In genomic region chr16:84374160-84374489, GRCh38 we compare ENCODE assay signal across 19 cellular contexts. TPM values are rescaled to one million over a fixed set of nuclear protein-coding genes. Genes with fewer than 3 reads are reported as not detected.
DNase-seq lines count a peak whose midpoint lies in the region; ATAC-seq, FAIRE-seq and TF ChIP-seq lines count a peak whose summit lies in the region.
"Had no signal": no experiment of that assay in that cellular context is flagged by ENCODE, and none has a peak within 500 bp of the region (broad histone marks: within the 10 kb centered on the region; RNA-seq: fewer than 3 reads in every experiment).

No MANE protein-coding gene starts in this region.

- FAIRE-seq in D721Med (lab: Jason Lieb, UNC): no peak

- 71% methylated on average over 4 of the region's 4 CpGs for WGBS in suprapubic skin

- TF ChIP-seq POLR2A in suprapubic skin (IDR thresholded peaks at IDR 0.05): no peak

- H3K27me3 Mint-ChIP-seq in stimulated activated naive CD8-positive, alpha-beta T cell treated with anti-CD3 and anti-CD28 coated beads, Interleukin-15, amount 100 ng/mL, for 72 hours: peaks cover 61% of the 10 kb centered on the region
- peaks cover 59% of the 10 kb centered on the region for H3K27me3 Mint-ChIP-seq in activated naive CD8-positive, alpha-beta T cell treated with anti-CD3 and anti-CD28 coated beads for 36 hours

- intact Hi-C loops in left lung (cut with DNase I): no loop called here

- no peak for TF ChIP-seq EP300 in suprapubic skin (IDR thresholded peaks at IDR 0.05)

- H3K27me3 ChIP-seq in left lung (peaks cover 4 to 16% of the 10 kb centered on the region in 2 donors), suprapubic skin (peaks cover 36% of the 10 kb centered on the region)
- H3K27me3 ChIP-seq: SJCRH30 had no signal

- H3K36me3 ChIP-seq in left lung (no peaks in the 10 kb centered on the region), suprapubic skin (no peaks in the 10 kb centered on the region)
- H3K36me3 ChIP-seq: SJCRH30 had no signal

- no peak overlapping the region for H3K4me3 Mint-ChIP-seq in stimulated activated naive CD8-positive, alpha-beta T cell treated with anti-CD3 and anti-CD28 coated beads, Interleukin-15, amount 100 ng/mL, for 72 hours
- no peak overlapping the region for H3K4me3 Mint-ChIP-seq in activated naive CD8-positive, alpha-beta T cell treated with anti-CD3 and anti-CD28 coated beads for 36 hours
- H3K4me3 Mint-ChIP-seq: CD4-positive, CD25-positive, alpha-beta regulatory T cell; IgD-negative memory B cell had no signal

- H3K36me3 Mint-ChIP-seq in activated naive CD8-positive, alpha-beta T cell treated with anti-CD3 and anti-CD28 coated beads for 36 hours: no peaks in the 10 kb centered on the region
- H3K36me3 Mint-ChIP-seq: CD4-positive, CD25-positive, alpha-beta regulatory T cell; IgD-negative memory B cell had no signal

- no peak overlapping the region for H3K27ac Mint-ChIP-seq in stimulated activated naive CD8-positive, alpha-beta T cell treated with anti-CD3 and anti-CD28 coated beads, Interleukin-15, amount 100 ng/mL, for 72 hours
- H3K27ac Mint-ChIP-seq in activated naive CD8-positive, alpha-beta T cell treated with anti-CD3 and anti-CD28 coated beads for 36 hours: no peak overlapping the region
- H3K27ac Mint-ChIP-seq: CD4-positive, CD25-positive, alpha-beta regulatory T cell; IgD-negative memory B cell had no signal

- peak; percentile 28 for DNase-seq in stimulated activated naive CD8-positive, alpha-beta T cell treated with anti-CD3 and anti-CD28 coated beads, Interleukin-15, Interleukin-2, amounts not matched to agents 100 U/mL and 50 U/mL, for 24 hours
- no peak for DNase-seq in stimulated activated naive CD8-positive, alpha-beta T cell treated with anti-CD3 and anti-CD28 coated beads, Interleukin-15, amount 100 ng/mL, for 72 hours
- peak; percentile 12 for DNase-seq in activated naive CD8-positive, alpha-beta T cell treated with anti-CD3 and anti-CD28 coated beads for 36 hours
- DNase-seq in left lung (no peak), suprapubic skin (ENCODE audit: low spot score in 2 of 2) (no peak), D721Med (ENCODE audit: insufficient read length, low spot score) (no peak), G401 (ENCODE audit: low spot score) (no peak)
- no peak for DNase-seq in stimulated activated CD4-positive, alpha-beta T cell treated with anti-CD3 and anti-CD28 coated beads, Interleukin-4, amount 100 ng/mL, for 1 hour
- DNase-seq: ACHN; AML-193; Caco-2; CD4-positive, CD25-positive, alpha-beta regulatory T cell; H7; NCI-H187; NCI-H446 treated with DMSO at 0.1 percent for 48 hours; PC-9; SJCRH30 had no signal

- in situ Hi-C loops in G401 (cut with HindIII; ENCODE audit: low sequenced_read_pairs): loop anchor here (5.0 kb wide), 1 partner anchor 93 kb away; no protein-coding TSS in a partner anchor

- H3K27ac ChIP-seq in left lung (no peak overlapping the region), suprapubic skin (peak overlapping the region; percentile 22)
- H3K27ac ChIP-seq: PC-9, SJCRH30 had no signal

- H3K9me3 Mint-ChIP-seq in stimulated activated naive CD8-positive, alpha-beta T cell treated with anti-CD3 and anti-CD28 coated beads, Interleukin-15, amount 100 ng/mL, for 72 hours: no peaks in the 10 kb centered on the region
- no peaks in the 10 kb centered on the region for H3K9me3 Mint-ChIP-seq in activated naive CD8-positive, alpha-beta T cell treated with anti-CD3 and anti-CD28 coated beads for 36 hours
- H3K9me3 Mint-ChIP-seq: CD4-positive, CD25-positive, alpha-beta regulatory T cell; IgD-negative memory B cell had no signal

- H3K4me3 ChIP-seq in left lung (no peak overlapping the region), suprapubic skin (no peak overlapping the region)
- H3K4me3 ChIP-seq: PC-9, SJCRH30 had no signal

- peaks cover 19% of the 10 kb centered on the region for H3K4me1 Mint-ChIP-seq in stimulated activated naive CD8-positive, alpha-beta T cell treated with anti-CD3 and anti-CD28 coated beads, Interleukin-15, amount 100 ng/mL, for 72 hours
- peaks cover 9% of the 10 kb centered on the region for H3K4me1 Mint-ChIP-seq in activated naive CD8-positive, alpha-beta T cell treated with anti-CD3 and anti-CD28 coated beads for 36 hours
- H3K4me1 Mint-ChIP-seq: IgD-negative memory B cell had no signal

- H3K4me1 ChIP-seq in left lung (peaks cover 3 to 19% of the 10 kb centered on the region in 2 donors), suprapubic skin (peaks cover 5% of the 10 kb centered on the region)

- TF ChIP-seq CTCF in left lung (IDR thresholded peaks at IDR 0.05): no peak
- TF ChIP-seq CTCF in suprapubic skin (IDR thresholded peaks at IDR 0.05): no peak
- TF ChIP-seq CTCF in D721Med (IDR thresholded peaks at IDR 0.05; ENCODE audit: insufficient read depth, missing control alignments): no peak

- no peaks in the 10 kb centered on the region for H3K9me3 ChIP-seq in left lung
- H3K9me3 ChIP-seq in suprapubic skin: no peaks in the 10 kb centered on the region
- H3K9me3 ChIP-seq: Caco-2, SJCRH30 had no signal

- ATAC-seq in stimulated activated naive CD8-positive, alpha-beta T cell treated with anti-CD3 and anti-CD28 coated beads, Interleukin-15, Interleukin-2, amounts not matched to agents 100 U/mL and 50 U/mL, for 24 hours: peak; percentile 95
- ATAC-seq in stimulated activated naive CD8-positive, alpha-beta T cell treated with anti-CD3 and anti-CD28 coated beads, Interleukin-15, amount 100 ng/mL, for 72 hours: no peak
- ATAC-seq in left lung: peak; percentile 11

RNA-seq across cellular contexts. Expression of gene ATP2C2, which starts 5.8 kb away (rescaled TPM):
- total RNA-seq in activated naive CD8-positive, alpha-beta T cell treated with anti-CD3 and anti-CD28 coated beads for 36 hours: not detected
- 10 to 100 TPM; 38.1 to 52.8 TPM for total RNA-seq in left lung
- 10 to 100 TPM; 28.0 to 85.6 (median 40.3) TPM for total RNA-seq in suprapubic skin
- total RNA-seq in G401 (2014; rRNA removed; shearing (Covaris generic)): not detected in 2 replicates
- total RNA-seq: CD4-positive, CD25-positive, alpha-beta regulatory T cell; LHCN-M2 had no signal

Comparison
In these comparisons a context has a peak if more than half of its experiments do, and no peak if none do; other contexts are left out.
1. DNase-seq: peak in stimulated activated naive CD8-positive, alpha-beta T cell treated with anti-CD3 and anti-CD28 coated beads, Interleukin-15, Interleukin-2, amounts not matched to agents 100 U/mL and 50 U/mL, for 24 hours (single experiment) and activated naive CD8-positive, alpha-beta T cell treated with anti-CD3 and anti-CD28 coated beads for 36 hours (single experiment); none in stimulated activated naive CD8-positive, alpha-beta T cell treated with anti-CD3 and anti-CD28 coated beads, Interleukin-15, amount 100 ng/mL, for 72 hours (0 of 2), left lung (0 of 2), suprapubic skin (0 of 2), stimulated activated CD4-positive, alpha-beta T cell treated with anti-CD3 and anti-CD28 coated beads, Interleukin-4, amount 100 ng/mL, for 1 hour (single experiment), D721Med (single experiment) and G401 (single experiment).
2. RNA of gene ATP2C2, which starts 5.8 kb away (total RNA-seq): 38.1 to 52.8 TPM in left lung and 28.0 to 85.6 TPM in suprapubic skin; not detected in activated naive CD8-positive, alpha-beta T cell treated with anti-CD3 and anti-CD28 coated beads for 36 hours and not detected in G401; every median in the first group is over 10 times any median in the second.